8 cellular contexts compared by ENCODE assay signal in genomic region chr9:112112941-112113399, GRCh38.
DNase-seq lines count a peak whose midpoint lies in the region; ATAC-seq and TF ChIP-seq lines count a peak whose summit lies in the region.

No MANE protein-coding gene starts in this region.

- ATAC-seq in HG03039 (IDR thresholded peaks at IDR 0.05; ENCODE audit: unreplicated experiment) (no peak), GM21717 (IDR thresholded peaks at IDR 0.05; ENCODE audit: unreplicated experiment) (no peak)

- DNase-seq in AG09319 (ENCODE audit: extremely low read depth, low read depth) (no peak), SK-MEL-5 (ENCODE audit: low read depth, low spot score) (peak; percentile 55), epithelial cell of prostate (ENCODE audit: low read depth, low spot score) (peak; percentile 60), dedifferentiated amniotic fluid mesenchymal stem cell (ENCODE audit: extremely low spot score) (no peak)
- DNase-seq in stimulated activated CD4-positive, alpha-beta T cell treated with anti-CD3 and anti-CD28 coated beads, Interleukin-15, amount 100 ng/mL, for 24 hours, result peak; percentile 14

- H3K4me3 ChIP-seq in GM12875 (ENCODE audit: low read depth, low read length), result no peak overlapping the region

- H3K27ac ChIP-seq in epithelial cell of prostate, result peak overlapping the region; percentile 90

- TF ChIP-seq CTCF in AG09319 (IDR thresholded peaks at IDR 0.05; ENCODE audit: low read depth, low read length) (peak; percentile 23), GM12875 (IDR thresholded peaks at IDR 0.05; ENCODE audit: borderline replicate concordance, insufficient read depth, low read depth, low read length) (peak; percentile 45; the same call in 1 of the 2 replicates)

- in situ Hi-C loops in SK-MEL-5 (cut with HindIII; ENCODE audit: low pct_unique_long_range_greater_than_20kb, low sequenced_read_pairs), result no loop called here

Comparison
In these comparisons a context has a peak if more than half of its experiments do, and no peak if none do; other contexts are left out.
1. DNase-seq: peak in SK-MEL-5 (single experiment), epithelial cell of prostate (single experiment) and stimulated activated CD4-positive, alpha-beta T cell treated with anti-CD3 and anti-CD28 coated beads, Interleukin-15, amount 100 ng/mL, for 24 hours (single experiment); none in AG09319 (single experiment) and dedifferentiated amniotic fluid mesenchymal stem cell (single experiment).